Comparison of ENCODE assay signal across 25 cellular contexts in the genomic region with DNA sequence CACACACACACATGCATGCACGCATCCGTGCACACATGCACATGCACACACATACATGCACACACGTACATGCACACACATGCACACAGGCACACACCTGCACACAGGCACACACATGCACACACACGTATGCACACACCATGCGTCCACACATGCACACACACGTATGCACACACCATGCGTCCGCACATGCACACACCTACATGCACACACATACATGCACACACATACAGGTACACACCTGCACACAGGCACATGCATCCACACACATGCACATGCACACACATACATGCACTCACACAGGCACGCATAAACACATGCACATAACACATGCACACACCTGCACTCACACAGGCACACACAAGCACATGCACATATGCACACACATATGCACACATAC.
"Had no signal": no experiment of that assay in that cellular context is flagged by ENCODE, and none has a peak within 500 bp of the region (broad histone marks: within the 10 kb centered on the region; RNA-seq: fewer than 3 reads in every experiment).

No MANE protein-coding gene starts in this region.

- H3K27me3 ChIP-seq: adrenal gland, breast epithelium had no signal

- DNase-seq: activated CD4-positive, alpha-beta T cell treated with anti-CD3 and anti-CD28 coated beads for 4 hours; activated CD8-positive, alpha-beta memory T cell treated with anti-CD3 and anti-CD28 coated beads, Interleukin-2, amount 50 U/mL, for 4 hours; activated CD8-positive, alpha-beta T cell treated with anti-CD3 and anti-CD28 coated beads for 36 hours; activated gamma-delta T cell treated with Interleukin-2 at 50 U/mL for 16 hours; activated naive CD4-positive, alpha-beta T cell treated with anti-CD3 and anti-CD28 coated beads, Interleukin-2, amount 50 U/mL, for 16 hours; activated naive CD8-positive, alpha-beta T cell treated with anti-CD3 and anti-CD28 coated beads, Interleukin-2, amount 10 ng/mL, durations not matched to agents 7 days and 5 days; activated T-cell treated with anti-CD3 and anti-CD28 coated beads, Interleukin-2, amount 50 U/mL, for 72 hours; adrenal gland; central memory CD4-positive, alpha-beta T cell; Kasumi-1; NCI-H1048; NCI-H146; NCI-H1930; NCI-H2171; NCI-H2227 treated with DMSO at 0.1 percent for 48 hours; NCI-H446 treated with DMSO at 0.1 percent for 48 hours; NCI-H524 treated with DMSO at 0.1 percent for 48 hours; NCI-H774; RPMI8226; SK-N-SH; T-helper 1 cell had no signal

- H3K4me1 ChIP-seq: adrenal gland, breast epithelium had no signal

- H3K4me3 ChIP-seq: adrenal gland, breast epithelium had no signal

- H3K36me3 ChIP-seq: breast epithelium had no signal

- H3K9ac ChIP-seq: SK-N-SH had no signal

- H3K27ac ChIP-seq: adrenal gland, breast epithelium, VCaP had no signal

- H3K4me2 ChIP-seq: SK-N-SH had no signal

- ATAC-seq: activated CD8-positive, alpha-beta T cell treated with anti-CD3 and anti-CD28 coated beads for 36 hours; activated T-cell treated with anti-CD3 and anti-CD28 coated beads, Interleukin-2, amount 50 U/mL, for 72 hours; Panc1; Right ventricle myocardium inferior had no signal

- H3K9me3 ChIP-seq: adrenal gland, breast epithelium, SK-N-SH had no signal
